18 cellular contexts compared by ENCODE assay signal in the genomic region with DNA sequence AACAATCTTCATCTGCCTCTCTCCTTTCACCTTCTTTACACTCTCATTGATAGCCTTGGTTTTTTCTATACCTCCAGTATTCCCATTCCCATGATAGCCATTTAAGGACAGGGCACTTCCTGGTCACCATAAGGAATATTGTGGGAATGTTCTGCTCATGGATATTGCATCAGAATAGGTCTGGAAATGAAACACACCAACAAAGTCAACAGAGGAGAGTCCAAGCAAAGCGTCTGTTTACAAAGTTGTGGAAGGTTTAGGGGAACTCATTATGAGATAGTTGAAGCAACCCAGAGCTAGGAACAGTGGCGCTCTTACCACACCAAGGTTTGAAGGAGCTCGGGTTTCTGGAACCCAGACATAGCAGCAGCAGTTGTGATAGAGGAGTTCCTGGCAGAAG.
DNase-seq lines count a peak whose midpoint lies in the region; ATAC-seq and TF ChIP-seq lines count a peak whose summit lies in the region.
"Had no signal": no experiment of that assay in that cellular context is flagged by ENCODE, and none has a peak within 500 bp of the region (broad histone marks: within the 10 kb centered on the region; RNA-seq: fewer than 3 reads in every experiment).

No MANE protein-coding gene starts in this region.

- H2AFZ ChIP-seq in Karpas-422 (ENCODE audit: low read length), result no peak overlapping the region

- TF ChIP-seq RAD21 in liver (IDR thresholded peaks at IDR 0.05), result peak; percentile 57

- intact Hi-C loops in Calu3 (cut with micrococcal nuclease; ENCODE audit: unreplicated experiment), result no loop called here

- no peak overlapping the region for H3K4me3 Mint-ChIP-seq in Calu3 (ENCODE audit: low read depth, unreplicated experiment)
- H3K4me3 Mint-ChIP-seq: CD14-positive monocyte; CD8-positive, alpha-beta T cell; HFFc6; IgD-negative memory B cell had no signal

- CTCF ChIA-PET in Calu3 (lab: Charles Lee), result no interaction called here

- H3K9me3 ChIP-seq in liver (ENCODE audit: control insufficient read depth in 4 of 4, low read length in 3 of 4) (no peaks in the 10 kb centered on the region), Karpas-422 (ENCODE audit: low read length) (no peaks in the 10 kb centered on the region)
- H3K9me3 ChIP-seq: A549 had no signal

- no peaks in the 10 kb centered on the region for H3K79me2 ChIP-seq in Karpas-422 (ENCODE audit: low read length)

- DNase-seq in H4 (ENCODE audit: low spot score) (peak; percentile 17), HuH-7 (ENCODE audit: low spot score) (peak; percentile 14), fibroblast of peridontal ligament (ENCODE audit: extremely low read depth) (peak; percentile 18), Calu3 (no peak), Karpas-422 (no peak)
- DNase-seq: CD8-positive, alpha-beta T cell; COR-L47; DMS79 treated with DMSO at 0.1 percent for 48 hours; EL; HCEC 1CT; HFFc6; KG1 had no signal

- H3K9ac ChIP-seq in liver (ENCODE audit: low read depth in 1 of 2, low read length in 2 of 2), result no peak overlapping the region
- H3K9ac ChIP-seq in Karpas-422 (ENCODE audit: low read length), result no peak overlapping the region

- H3K4me2 ChIP-seq in Karpas-422 (ENCODE audit: low read depth, low read length, poor library complexity, severe bottlenecking), result no peak overlapping the region
- H3K4me2 ChIP-seq: A549 had no signal

- H3K36me3 Mint-ChIP-seq in Calu3 (ENCODE audit: insufficient read depth, unreplicated experiment), result no peaks in the 10 kb centered on the region
- H3K36me3 Mint-ChIP-seq: CD14-positive monocyte; CD8-positive, alpha-beta T cell; IgD-negative memory B cell had no signal

- H3K27me3 Mint-ChIP-seq in Calu3 (ENCODE audit: unreplicated experiment), result peaks cover 14% of the 10 kb centered on the region

- BruUV-seq in Calu3 (replicated peaks; lab: Mats Ljungman, UMichigan), result no TSS peak

- no peak overlapping the region for H3K4me3 ChIP-seq in liver (ENCODE audit: low read depth in 1 of 3, low read length in 3 of 3)
- H3K4me3 ChIP-seq in Karpas-422 (ENCODE audit: low read length), result no peak overlapping the region
- H3K4me3 ChIP-seq: A549 had no signal

- H3K9me3 Mint-ChIP-seq in Calu3 (ENCODE audit: low read depth, unreplicated experiment), result no peaks in the 10 kb centered on the region
- H3K9me3 Mint-ChIP-seq: CD8-positive, alpha-beta T cell; HFFc6 had no signal

- H3K9me2 ChIP-seq in Karpas-422 (replicated peaks; ENCODE audit: insufficient read depth, low read length), result no peaks in the 10 kb centered on the region

- no peaks in the 10 kb centered on the region for H3K27me3 ChIP-seq in liver (ENCODE audit: control insufficient read depth in 4 of 4, insufficient read depth in 4 of 4, low read length in 3 of 4)
- no peaks in the 10 kb centered on the region; the same call in 1 of the 2 replicates for H3K27me3 ChIP-seq in Karpas-422 (ENCODE audit: low read length)

- H3K36me3 ChIP-seq in liver (ENCODE audit: control insufficient read depth in 4 of 4, insufficient read depth in 3 of 4, low read depth in 1 of 4, low read length in 3 of 4), result no peaks in the 10 kb centered on the region
- no peaks in the 10 kb centered on the region for H3K36me3 ChIP-seq in Karpas-422 (ENCODE audit: insufficient read depth, low read length)

- no peaks in the 10 kb centered on the region for H3K4me1 Mint-ChIP-seq in Calu3 (ENCODE audit: low read depth, unreplicated experiment)
- H3K4me1 Mint-ChIP-seq: CD14-positive monocyte, IgD-negative memory B cell had no signal

- ATAC-seq in HG03460 (IDR thresholded peaks at IDR 0.05; ENCODE audit: unreplicated experiment), result no peak
- ATAC-seq: A549; CD8-positive, alpha-beta T cell had no signal

- H3K4me1 ChIP-seq in liver (ENCODE audit: control insufficient read depth in 4 of 4, insufficient read depth in 4 of 4, low read length in 3 of 4) (peaks cover 0 to 4% (median 0%) of the 10 kb centered on the region in 4 donors), Karpas-422 (ENCODE audit: low read length) (no peaks in the 10 kb centered on the region)
- H3K4me1 ChIP-seq: A549 had no signal

- H3K27ac Mint-ChIP-seq in Calu3 (ENCODE audit: unreplicated experiment), result no peak overlapping the region
- H3K27ac Mint-ChIP-seq: CD14-positive monocyte; CD8-positive, alpha-beta T cell; HFFc6; IgD-negative memory B cell had no signal

- WGBS in liver, result 36% methylated on average over 3 of the region's 3 CpGs

- H3K27ac ChIP-seq in liver (ENCODE audit: low read depth in 1 of 2, low read length in 2 of 2) (peak overlapping the region in 1 of 2 donors; percentile 70), Karpas-422 (ENCODE audit: low read length) (no peak overlapping the region)
- H3K27ac ChIP-seq: A549, HL-60 had no signal

- TF ChIP-seq CTCF in liver (IDR thresholded peaks at IDR 0.05; ENCODE audit: low read depth, low read length, missing input control) (no peak), Calu3 (IDR thresholded peaks at IDR 0.05; ENCODE audit: unreplicated experiment) (no peak)

- no peaks in the 10 kb centered on the region for H4K20me1 ChIP-seq in Karpas-422 (ENCODE audit: insufficient read depth, low read depth, low read length)

TF ChIP-seq in liver, 16 proteins besides CTCF, POLR2A, EP300 and RAD21:
- TF ChIP-seq FOXA1 (IDR thresholded peaks at IDR 0.05) (peak; percentile 98), EGR1 (IDR thresholded peaks at IDR 0.05; ENCODE audit: low read depth in 2 of 2) (peak in 1 of 2 donors; percentile 58), NR2F2 (IDR thresholded peaks at IDR 0.05) (no peak), RXRA (IDR thresholded peaks at IDR 0.05) (peak; percentile 72 to 92), HNF4A (conservative IDR thresholded peaks at IDR 0.05) (peak; percentile 84 to 89), JUND (IDR thresholded peaks at IDR 0.05) (peak in 1 of 2 donors; percentile 81), HNF4G (IDR thresholded peaks at IDR 0.05) (peak; percentile 53), YY1 (IDR thresholded peaks at IDR 0.05) (peak; percentile 74), TAF1 (conservative IDR thresholded peaks at IDR 0.05) (no peak), SP1 (IDR thresholded peaks at IDR 0.05) (peak; percentile 96), FOXA2 (IDR thresholded peaks at IDR 0.05) (peak; percentile 99), MAX (IDR thresholded peaks at IDR 0.05) (peak; percentile 72), GABPA (IDR thresholded peaks at IDR 0.05 in 1 of 2, conservative IDR thresholded peaks at IDR 0.05 in 1 of 2) (peak in 1 of 2 donors; percentile 46)
- TF ChIP-seq, protein P1, sequence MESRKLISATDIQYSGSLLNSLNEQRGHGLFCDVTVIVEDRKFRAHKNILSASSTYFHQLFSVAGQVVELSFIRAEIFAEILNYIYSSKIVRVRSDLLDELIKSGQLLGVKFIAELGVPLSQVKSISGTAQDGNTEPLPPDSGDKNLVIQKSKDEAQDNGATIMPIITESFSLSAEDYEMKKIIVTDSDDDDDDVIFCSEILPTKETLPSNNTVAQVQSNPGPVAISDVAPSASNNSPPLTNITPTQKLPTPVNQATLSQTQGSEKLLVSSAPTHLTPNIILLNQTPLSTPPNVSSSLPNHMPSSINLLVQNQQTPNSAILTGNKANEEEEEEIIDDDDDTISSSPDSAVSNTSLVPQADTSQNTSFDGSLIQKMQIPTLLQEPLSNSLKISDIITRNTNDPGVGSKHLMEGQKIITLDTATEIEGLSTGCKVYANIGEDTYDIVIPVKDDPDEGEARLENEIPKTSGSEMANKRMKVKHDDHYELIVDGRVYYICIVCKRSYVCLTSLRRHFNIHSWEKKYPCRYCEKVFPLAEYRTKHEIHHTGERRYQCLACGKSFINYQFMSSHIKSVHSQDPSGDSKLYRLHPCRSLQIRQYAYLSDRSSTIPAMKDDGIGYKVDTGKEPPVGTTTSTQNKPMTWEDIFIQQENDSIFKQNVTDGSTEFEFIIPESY (IDR thresholded peaks at IDR 0.05), result peak; percentile 22
- TF ChIP-seq, protein P2, sequence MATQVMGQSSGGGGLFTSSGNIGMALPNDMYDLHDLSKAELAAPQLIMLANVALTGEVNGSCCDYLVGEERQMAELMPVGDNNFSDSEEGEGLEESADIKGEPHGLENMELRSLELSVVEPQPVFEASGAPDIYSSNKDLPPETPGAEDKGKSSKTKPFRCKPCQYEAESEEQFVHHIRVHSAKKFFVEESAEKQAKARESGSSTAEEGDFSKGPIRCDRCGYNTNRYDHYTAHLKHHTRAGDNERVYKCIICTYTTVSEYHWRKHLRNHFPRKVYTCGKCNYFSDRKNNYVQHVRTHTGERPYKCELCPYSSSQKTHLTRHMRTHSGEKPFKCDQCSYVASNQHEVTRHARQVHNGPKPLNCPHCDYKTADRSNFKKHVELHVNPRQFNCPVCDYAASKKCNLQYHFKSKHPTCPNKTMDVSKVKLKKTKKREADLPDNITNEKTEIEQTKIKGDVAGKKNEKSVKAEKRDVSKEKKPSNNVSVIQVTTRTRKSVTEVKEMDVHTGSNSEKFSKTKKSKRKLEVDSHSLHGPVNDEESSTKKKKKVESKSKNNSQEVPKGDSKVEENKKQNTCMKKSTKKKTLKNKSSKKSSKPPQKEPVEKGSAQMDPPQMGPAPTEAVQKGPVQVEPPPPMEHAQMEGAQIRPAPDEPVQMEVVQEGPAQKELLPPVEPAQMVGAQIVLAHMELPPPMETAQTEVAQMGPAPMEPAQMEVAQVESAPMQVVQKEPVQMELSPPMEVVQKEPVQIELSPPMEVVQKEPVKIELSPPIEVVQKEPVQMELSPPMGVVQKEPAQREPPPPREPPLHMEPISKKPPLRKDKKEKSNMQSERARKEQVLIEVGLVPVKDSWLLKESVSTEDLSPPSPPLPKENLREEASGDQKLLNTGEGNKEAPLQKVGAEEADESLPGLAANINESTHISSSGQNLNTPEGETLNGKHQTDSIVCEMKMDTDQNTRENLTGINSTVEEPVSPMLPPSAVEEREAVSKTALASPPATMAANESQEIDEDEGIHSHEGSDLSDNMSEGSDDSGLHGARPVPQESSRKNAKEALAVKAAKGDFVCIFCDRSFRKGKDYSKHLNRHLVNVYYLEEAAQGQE (IDR thresholded peaks at IDR 0.05), result peak; percentile 70
- TF ChIP-seq, protein P3, sequence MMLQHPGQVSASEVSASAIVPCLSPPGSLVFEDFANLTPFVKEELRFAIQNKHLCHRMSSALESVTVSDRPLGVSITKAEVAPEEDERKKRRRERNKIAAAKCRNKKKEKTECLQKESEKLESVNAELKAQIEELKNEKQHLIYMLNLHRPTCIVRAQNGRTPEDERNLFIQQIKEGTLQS (IDR thresholded peaks at IDR 0.05), result peak; percentile 83

Comparison
In these comparisons a context has a peak if more than half of its experiments do, and no peak if none do; other contexts are left out.
1. DNase-seq: peak in H4 (single experiment), HuH-7 (single experiment) and fibroblast of peridontal ligament (single experiment); none in Calu3 (single experiment) and Karpas-422 (single experiment).